8 cellular contexts compared by ENCODE assay signal in the genomic region with DNA sequence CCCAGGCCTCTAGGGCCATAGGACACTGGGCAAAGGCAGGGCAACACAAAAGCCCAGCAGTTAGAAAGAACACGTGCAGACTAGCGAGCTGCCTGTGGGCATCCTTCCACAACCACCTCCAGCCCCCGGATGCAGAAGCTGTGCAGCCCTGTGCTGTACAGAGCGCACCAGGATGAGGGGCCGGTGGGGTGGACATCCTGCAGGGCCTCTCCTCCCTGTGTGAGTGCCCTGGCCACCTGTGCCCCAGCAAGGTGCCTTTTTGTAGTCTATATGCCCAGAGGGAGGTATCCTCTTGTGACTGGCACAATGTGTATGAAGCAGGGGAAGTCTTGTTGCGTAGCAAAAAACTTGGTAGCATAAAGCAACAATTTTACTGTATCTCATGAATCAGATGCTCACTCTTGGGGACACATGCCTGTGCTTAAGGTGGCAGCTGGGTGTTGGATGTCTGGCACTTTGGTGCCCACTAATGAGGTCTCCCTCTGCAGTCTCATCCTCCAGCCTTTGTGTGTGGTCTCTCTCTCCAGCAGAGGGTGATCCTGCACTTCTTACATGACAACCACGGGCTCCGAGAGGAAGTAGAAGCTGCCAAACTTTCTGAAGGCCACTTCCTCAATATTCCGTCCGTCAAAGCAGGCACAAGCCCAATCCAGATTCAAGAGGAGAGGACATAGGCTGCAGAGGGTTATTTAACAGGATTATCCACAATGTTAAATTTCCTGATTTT. TPM values are rescaled to one million over a fixed set of nuclear protein-coding genes. Genes with fewer than 3 reads are reported as not detected.
DNase-seq lines count a peak whose midpoint lies in the region; ATAC-seq and TF ChIP-seq lines count a peak whose summit lies in the region.

No MANE protein-coding gene starts in this region.

- no CpG with 5 or more reads among the region's 10 CpGs for WGBS in trophoblast cell (ENCODE audit: extremely low coverage, insufficient coverage, insufficient read length)

- DNase-seq in AG08395 (ENCODE audit: low spot score) (peak; percentile 88), GM10266 (ENCODE audit: extremely low spot score) (peak; percentile 41), NOMO-1 treated with DMSO at 0.1 percent for 48 hours (lab: John Stamatoyannopoulos, UW; ENCODE audit: unreplicated experiment) (peak; percentile 83), germinal center (ENCODE audit: low spot score) (peak; percentile 49), trophoblast cell (peak; percentile 27 to 54)
- peak; percentile 47 for DNase-seq in activated naive CD4-positive, alpha-beta T cell treated with Interleukin-2 at 50 U/mL for 16 hours

- no peak overlapping the region for H4K12ac ChIP-seq in trophoblast cell (ENCODE audit: low read depth, low read length)

- no peak overlapping the region for H2BK12ac ChIP-seq in trophoblast cell (ENCODE audit: low read length)

- no peak overlapping the region for H2AFZ ChIP-seq in trophoblast cell (ENCODE audit: insufficient read depth, low read length, poor library complexity)

- no peaks in the 10 kb centered on the region for H3K9me3 ChIP-seq in trophoblast cell (ENCODE audit: insufficient read depth, low read depth, low read length)

- H3K79me1 ChIP-seq in trophoblast cell (ENCODE audit: low read length) = no peaks in the 10 kb centered on the region

- H3K23ac ChIP-seq in trophoblast cell (ENCODE audit: low read length) = no peak overlapping the region

- no peak overlapping the region for H2BK5ac ChIP-seq in trophoblast cell (ENCODE audit: low read depth, low read length, poor library complexity)

- TF ChIP-seq CTCF in GM10266 (IDR thresholded peaks at IDR 0.05; ENCODE audit: control insufficient read depth, insufficient read depth, low read depth, missing control alignments) = peak; percentile 63

- H3K14ac ChIP-seq in trophoblast cell (ENCODE audit: low read length) = no peak overlapping the region

- peak; percentile 91 for ATAC-seq in HG02678 (IDR thresholded peaks at IDR 0.05; ENCODE audit: unreplicated experiment)
- ATAC-seq in GM21526 (IDR thresholded peaks at IDR 0.05; ENCODE audit: low FRiP score, unreplicated experiment) = no peak

- peak overlapping the region; percentile 12 for H3K18ac ChIP-seq in trophoblast cell (ENCODE audit: low read length)

- H4K8ac ChIP-seq in trophoblast cell (ENCODE audit: low read depth, low read length) = no peak overlapping the region

- H3K36me3 ChIP-seq in trophoblast cell (ENCODE audit: control insufficient read depth in 1 of 2, insufficient read depth in 2 of 2, low read length in 2 of 2) = peaks cover 17 to 23% of the 10 kb centered on the region in 2 experiments

- H3K79me2 ChIP-seq in trophoblast cell (ENCODE audit: control insufficient read depth, insufficient read depth, low read length, poor library complexity) = no peaks in the 10 kb centered on the region

- no peaks in the 10 kb centered on the region for H3K4me1 ChIP-seq in trophoblast cell (ENCODE audit: control insufficient read depth in 1 of 2, insufficient read depth in 2 of 2, low read length in 2 of 2)

- no peak overlapping the region for H2BK120ac ChIP-seq in trophoblast cell (ENCODE audit: insufficient read depth, low read length, poor library complexity)

- H2AK5ac ChIP-seq in trophoblast cell (ENCODE audit: low read length) = no peak overlapping the region

- H3K9ac ChIP-seq in trophoblast cell (ENCODE audit: low read length) = no peak overlapping the region

- no peak overlapping the region for H3K4me3 ChIP-seq in trophoblast cell (ENCODE audit: low read depth, low read length)

- H3K4me2 ChIP-seq in trophoblast cell (ENCODE audit: low read length) = no peak overlapping the region

- no peak overlapping the region for H3K27ac ChIP-seq in trophoblast cell (ENCODE audit: low read depth, low read length)

- no peak overlapping the region for H4K91ac ChIP-seq in trophoblast cell (ENCODE audit: low read depth, low read length)

- H3K4ac ChIP-seq in trophoblast cell (ENCODE audit: low read depth, low read length) = no peak overlapping the region

- no peaks in the 10 kb centered on the region for H3K27me3 ChIP-seq in trophoblast cell (ENCODE audit: insufficient read depth, low read length)

RNA-seq across cellular contexts. Expression of a gene that starts 8.7 kb away (rescaled TPM):
- polyA plus RNA-seq in trophoblast cell (2013) = 19.4 and 19.7 TPM in 2 replicates
